1 cellular context compared by ENCODE assay signal in the genomic region with DNA sequence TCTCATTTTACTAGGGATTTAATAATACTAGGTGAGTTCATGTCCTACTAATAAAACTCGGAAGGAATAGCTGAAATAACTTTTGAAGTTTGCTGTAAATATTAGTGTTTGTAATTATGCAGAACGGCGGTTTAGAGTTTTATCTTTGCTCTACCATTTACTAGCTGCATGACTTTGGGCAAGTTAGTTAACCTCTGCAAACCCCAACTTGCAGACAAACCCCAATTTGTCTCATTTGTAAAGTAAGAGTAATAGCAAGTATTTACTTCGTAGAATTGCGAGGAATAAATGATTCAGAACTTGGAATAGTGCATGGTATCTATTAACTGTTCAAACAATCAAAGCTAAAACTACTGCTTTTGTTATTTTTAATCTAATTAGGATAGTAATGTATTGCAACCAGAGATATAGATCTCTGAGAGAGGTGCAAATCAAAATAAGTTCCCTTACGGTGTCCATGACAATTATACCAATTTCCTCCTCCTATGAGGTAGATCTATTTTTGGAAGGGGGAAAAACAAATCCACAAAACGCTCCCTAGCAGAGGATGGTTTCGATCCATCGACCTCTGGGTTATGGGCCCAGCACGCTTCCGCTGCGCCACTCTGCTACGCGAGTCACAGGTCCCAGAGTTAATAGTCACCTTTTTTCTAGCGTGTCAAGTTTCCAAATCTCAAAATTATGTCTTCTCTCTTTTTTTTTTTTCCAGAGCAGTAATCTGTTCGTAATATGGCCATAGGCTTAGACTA.
TF ChIP-seq lines count a peak whose summit lies in the region.

No MANE protein-coding gene starts in this region.

TF ChIP-seq in K562, 482 proteins besides CTCF, POLR2A, EP300 and RAD21 (continued from another document and continues in another):
- TF ChIP-seq, protein P1, sequence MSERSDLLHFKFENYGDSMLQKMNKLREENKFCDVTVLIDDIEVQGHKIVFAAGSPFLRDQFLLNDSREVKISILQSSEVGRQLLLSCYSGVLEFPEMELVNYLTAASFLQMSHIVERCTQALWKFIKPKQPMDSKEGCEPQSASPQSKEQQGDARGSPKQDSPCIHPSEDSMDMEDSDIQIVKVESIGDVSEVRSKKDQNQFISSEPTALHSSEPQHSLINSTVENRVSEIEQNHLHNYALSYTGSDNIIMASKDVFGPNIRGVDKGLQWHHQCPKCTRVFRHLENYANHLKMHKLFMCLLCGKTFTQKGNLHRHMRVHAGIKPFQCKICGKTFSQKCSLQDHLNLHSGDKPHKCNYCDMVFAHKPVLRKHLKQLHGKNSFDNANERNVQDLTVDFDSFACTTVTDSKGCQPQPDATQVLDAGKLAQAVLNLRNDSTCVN (CRISPR knock-in tag; IDR thresholded peaks at IDR 0.05): no peak
- TF ChIP-seq, protein P2, sequence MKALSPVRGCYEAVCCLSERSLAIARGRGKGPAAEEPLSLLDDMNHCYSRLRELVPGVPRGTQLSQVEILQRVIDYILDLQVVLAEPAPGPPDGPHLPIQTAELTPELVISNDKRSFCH (CRISPR knock-in tag; IDR thresholded peaks at IDR 0.05): no peak
- TF ChIP-seq, protein P2 (tag; IDR thresholded peaks at IDR 0.05): no peak
- TF ChIP-seq NFIX (CRISPR knock-in tag; IDR thresholded peaks at IDR 0.05; ENCODE audit: low read depth) (no peak), ESRRA (IDR thresholded peaks at IDR 0.05; ENCODE audit: borderline replicate concordance, low read depth) (no peak; the same call in 1 of the 2 replicates), FUS (optimal IDR thresholded peaks at IDR 0.05; ENCODE audit: low read depth, low read length) (no peak), XRCC5 (IDR thresholded peaks at IDR 0.05; ENCODE audit: low read depth, low read length) (peak; percentile 56; the same call in 1 of the 2 replicates), ZNF212 (CRISPR knock-in tag; IDR thresholded peaks at IDR 0.05) (no peak), ZNF766 (CRISPR knock-in tag; conservative IDR thresholded peaks at IDR 0.05) (no peak), RBM14 (IDR thresholded peaks at IDR 0.05; ENCODE audit: borderline replicate concordance, insufficient read depth, low read depth, low read length) (no peak), DNMT1 (IDR thresholded peaks at IDR 0.05) (no peak), NFXL1 (CRISPR knock-in tag; IDR thresholded peaks at IDR 0.05) (no peak), NR1H2 (CRISPR knock-in tag; IDR thresholded peaks at IDR 0.05) (no peak), LARP7 (IDR thresholded peaks at IDR 0.05) (no peak), RB1 (IDR thresholded peaks at IDR 0.05; ENCODE audit: low read depth) (peak; percentile 81), GATAD2B (IDR thresholded peaks at IDR 0.05; ENCODE audit: borderline replicate concordance) (peak; percentile 55), ZKSCAN3 (CRISPR knock-in tag; IDR thresholded peaks at IDR 0.05) (no peak), CCNT2 (IDR thresholded peaks at IDR 0.05; ENCODE audit: borderline replicate concordance, extremely low read depth, insufficient read length, low read depth, low read length) (no peak), ARNT (IDR thresholded peaks at IDR 0.05) (peak; percentile 92 to 93), ZNF347 (CRISPR knock-in tag; IDR thresholded peaks at IDR 0.05; ENCODE audit: low read depth) (no peak), KLF1 (tag; IDR thresholded peaks at IDR 0.05) (no peak), CREM (IDR thresholded peaks at IDR 0.05; ENCODE audit: low read depth) (peak; percentile 88), ZKSCAN1 (IDR thresholded peaks at IDR 0.05; ENCODE audit: low read depth, low read length) (peak; percentile 80), ZNF124 (CRISPR knock-in tag; IDR thresholded peaks at IDR 0.05) (no peak), PTTG1 (tag; IDR thresholded peaks at IDR 0.05; ENCODE audit: low read depth) (no peak), CEBPG (CRISPR knock-in tag; IDR thresholded peaks at IDR 0.05) (no peak), CEBPG (tag; conservative IDR thresholded peaks at IDR 0.05 in 1 of 2, IDR thresholded peaks at IDR 0.05 in 1 of 2) (no peak), RBM22 (IDR thresholded peaks at IDR 0.05; ENCODE audit: low read depth, low read length, poor library complexity, severe bottlenecking) (no peak), ELF4 (CRISPR knock-in tag; IDR thresholded peaks at IDR 0.05) (no peak), ZKSCAN8 (CRISPR knock-in tag; IDR thresholded peaks at IDR 0.05) (no peak), NCOA2 (IDR thresholded peaks at IDR 0.05; ENCODE audit: partially characterized antibody in 2 of 2) (peak in 1 of 2 experiments; percentile 85), TFAM (CRISPR knock-in tag; conservative IDR thresholded peaks at IDR 0.05) (no peak)
- TF ChIP-seq, protein P3, sequence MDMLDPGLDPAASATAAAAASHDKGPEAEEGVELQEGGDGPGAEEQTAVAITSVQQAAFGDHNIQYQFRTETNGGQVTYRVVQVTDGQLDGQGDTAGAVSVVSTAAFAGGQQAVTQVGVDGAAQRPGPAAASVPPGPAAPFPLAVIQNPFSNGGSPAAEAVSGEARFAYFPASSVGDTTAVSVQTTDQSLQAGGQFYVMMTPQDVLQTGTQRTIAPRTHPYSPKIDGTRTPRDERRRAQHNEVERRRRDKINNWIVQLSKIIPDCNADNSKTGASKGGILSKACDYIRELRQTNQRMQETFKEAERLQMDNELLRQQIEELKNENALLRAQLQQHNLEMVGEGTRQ (CRISPR knock-in tag; IDR thresholded peaks at IDR 0.05): no peak
- TF ChIP-seq, protein P4, sequence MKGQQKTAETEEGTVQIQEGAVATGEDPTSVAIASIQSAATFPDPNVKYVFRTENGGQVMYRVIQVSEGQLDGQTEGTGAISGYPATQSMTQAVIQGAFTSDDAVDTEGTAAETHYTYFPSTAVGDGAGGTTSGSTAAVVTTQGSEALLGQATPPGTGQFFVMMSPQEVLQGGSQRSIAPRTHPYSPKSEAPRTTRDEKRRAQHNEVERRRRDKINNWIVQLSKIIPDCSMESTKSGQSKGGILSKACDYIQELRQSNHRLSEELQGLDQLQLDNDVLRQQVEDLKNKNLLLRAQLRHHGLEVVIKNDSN (CRISPR knock-in tag; IDR thresholded peaks at IDR 0.05): no peak
- TF ChIP-seq, protein P5, sequence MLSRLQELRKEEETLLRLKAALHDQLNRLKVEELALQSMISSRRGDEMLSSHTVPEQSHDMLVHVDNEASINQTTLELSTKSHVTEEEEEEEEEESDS (CRISPR knock-in tag; IDR thresholded peaks at IDR 0.05): no peak
- TF ChIP-seq, protein P6, sequence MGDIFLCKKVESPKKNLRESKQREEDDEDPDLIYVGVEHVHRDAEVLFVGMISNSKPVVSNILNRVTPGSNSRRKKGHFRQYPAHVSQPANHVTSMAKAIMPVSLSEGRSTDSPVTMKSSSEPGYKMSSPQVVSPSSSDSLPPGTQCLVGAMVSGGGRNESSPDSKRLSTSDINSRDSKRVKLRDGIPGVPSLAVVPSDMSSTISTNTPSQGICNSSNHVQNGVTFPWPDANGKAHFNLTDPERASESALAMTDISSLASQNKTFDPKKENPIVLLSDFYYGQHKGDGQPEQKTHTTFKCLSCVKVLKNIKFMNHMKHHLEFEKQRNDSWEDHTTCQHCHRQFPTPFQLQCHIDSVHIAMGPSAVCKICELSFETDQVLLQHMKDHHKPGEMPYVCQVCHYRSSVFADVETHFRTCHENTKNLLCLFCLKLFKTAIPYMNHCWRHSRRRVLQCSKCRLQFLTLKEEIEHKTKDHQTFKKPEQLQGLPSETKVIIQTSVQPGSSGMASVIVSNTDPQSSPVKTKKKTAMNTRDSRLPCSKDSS (IDR thresholded peaks at IDR 0.05; ENCODE audit: low read depth, partially characterized antibody): no peak
- TF ChIP-seq, protein P7, sequence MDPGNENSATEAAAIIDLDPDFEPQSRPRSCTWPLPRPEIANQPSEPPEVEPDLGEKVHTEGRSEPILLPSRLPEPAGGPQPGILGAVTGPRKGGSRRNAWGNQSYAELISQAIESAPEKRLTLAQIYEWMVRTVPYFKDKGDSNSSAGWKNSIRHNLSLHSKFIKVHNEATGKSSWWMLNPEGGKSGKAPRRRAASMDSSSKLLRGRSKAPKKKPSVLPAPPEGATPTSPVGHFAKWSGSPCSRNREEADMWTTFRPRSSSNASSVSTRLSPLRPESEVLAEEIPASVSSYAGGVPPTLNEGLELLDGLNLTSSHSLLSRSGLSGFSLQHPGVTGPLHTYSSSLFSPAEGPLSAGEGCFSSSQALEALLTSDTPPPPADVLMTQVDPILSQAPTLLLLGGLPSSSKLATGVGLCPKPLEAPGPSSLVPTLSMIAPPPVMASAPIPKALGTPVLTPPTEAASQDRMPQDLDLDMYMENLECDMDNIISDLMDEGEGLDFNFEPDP (CRISPR knock-in tag; IDR thresholded peaks at IDR 0.05): no peak
- TF ChIP-seq, protein P8, sequence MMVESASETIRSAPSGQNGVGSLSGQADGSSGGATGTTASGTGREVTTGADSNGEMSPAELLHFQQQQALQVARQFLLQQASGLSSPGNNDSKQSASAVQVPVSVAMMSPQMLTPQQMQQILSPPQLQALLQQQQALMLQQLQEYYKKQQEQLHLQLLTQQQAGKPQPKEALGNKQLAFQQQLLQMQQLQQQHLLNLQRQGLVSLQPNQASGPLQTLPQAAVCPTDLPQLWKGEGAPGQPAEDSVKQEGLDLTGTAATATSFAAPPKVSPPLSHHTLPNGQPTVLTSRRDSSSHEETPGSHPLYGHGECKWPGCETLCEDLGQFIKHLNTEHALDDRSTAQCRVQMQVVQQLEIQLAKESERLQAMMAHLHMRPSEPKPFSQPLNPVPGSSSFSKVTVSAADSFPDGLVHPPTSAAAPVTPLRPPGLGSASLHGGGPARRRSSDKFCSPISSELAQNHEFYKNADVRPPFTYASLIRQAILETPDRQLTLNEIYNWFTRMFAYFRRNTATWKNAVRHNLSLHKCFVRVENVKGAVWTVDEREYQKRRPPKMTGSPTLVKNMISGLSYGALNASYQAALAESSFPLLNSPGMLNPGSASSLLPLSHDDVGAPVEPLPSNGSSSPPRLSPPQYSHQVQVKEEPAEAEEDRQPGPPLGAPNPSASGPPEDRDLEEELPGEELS (CRISPR knock-in tag; IDR thresholded peaks at IDR 0.05; ENCODE audit: borderline replicate concordance): no peak
- TF ChIP-seq, protein P9, sequence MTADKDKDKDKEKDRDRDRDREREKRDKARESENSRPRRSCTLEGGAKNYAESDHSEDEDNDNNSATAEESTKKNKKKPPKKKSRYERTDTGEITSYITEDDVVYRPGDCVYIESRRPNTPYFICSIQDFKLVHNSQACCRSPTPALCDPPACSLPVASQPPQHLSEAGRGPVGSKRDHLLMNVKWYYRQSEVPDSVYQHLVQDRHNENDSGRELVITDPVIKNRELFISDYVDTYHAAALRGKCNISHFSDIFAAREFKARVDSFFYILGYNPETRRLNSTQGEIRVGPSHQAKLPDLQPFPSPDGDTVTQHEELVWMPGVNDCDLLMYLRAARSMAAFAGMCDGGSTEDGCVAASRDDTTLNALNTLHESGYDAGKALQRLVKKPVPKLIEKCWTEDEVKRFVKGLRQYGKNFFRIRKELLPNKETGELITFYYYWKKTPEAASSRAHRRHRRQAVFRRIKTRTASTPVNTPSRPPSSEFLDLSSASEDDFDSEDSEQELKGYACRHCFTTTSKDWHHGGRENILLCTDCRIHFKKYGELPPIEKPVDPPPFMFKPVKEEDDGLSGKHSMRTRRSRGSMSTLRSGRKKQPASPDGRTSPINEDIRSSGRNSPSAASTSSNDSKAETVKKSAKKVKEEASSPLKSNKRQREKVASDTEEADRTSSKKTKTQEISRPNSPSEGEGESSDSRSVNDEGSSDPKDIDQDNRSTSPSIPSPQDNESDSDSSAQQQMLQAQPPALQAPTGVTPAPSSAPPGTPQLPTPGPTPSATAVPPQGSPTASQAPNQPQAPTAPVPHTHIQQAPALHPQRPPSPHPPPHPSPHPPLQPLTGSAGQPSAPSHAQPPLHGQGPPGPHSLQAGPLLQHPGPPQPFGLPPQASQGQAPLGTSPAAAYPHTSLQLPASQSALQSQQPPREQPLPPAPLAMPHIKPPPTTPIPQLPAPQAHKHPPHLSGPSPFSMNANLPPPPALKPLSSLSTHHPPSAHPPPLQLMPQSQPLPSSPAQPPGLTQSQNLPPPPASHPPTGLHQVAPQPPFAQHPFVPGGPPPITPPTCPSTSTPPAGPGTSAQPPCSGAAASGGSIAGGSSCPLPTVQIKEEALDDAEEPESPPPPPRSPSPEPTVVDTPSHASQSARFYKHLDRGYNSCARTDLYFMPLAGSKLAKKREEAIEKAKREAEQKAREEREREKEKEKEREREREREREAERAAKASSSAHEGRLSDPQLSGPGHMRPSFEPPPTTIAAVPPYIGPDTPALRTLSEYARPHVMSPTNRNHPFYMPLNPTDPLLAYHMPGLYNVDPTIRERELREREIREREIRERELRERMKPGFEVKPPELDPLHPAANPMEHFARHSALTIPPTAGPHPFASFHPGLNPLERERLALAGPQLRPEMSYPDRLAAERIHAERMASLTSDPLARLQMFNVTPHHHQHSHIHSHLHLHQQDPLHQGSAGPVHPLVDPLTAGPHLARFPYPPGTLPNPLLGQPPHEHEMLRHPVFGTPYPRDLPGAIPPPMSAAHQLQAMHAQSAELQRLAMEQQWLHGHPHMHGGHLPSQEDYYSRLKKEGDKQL (CRISPR knock-in tag; IDR thresholded peaks at IDR 0.05; ENCODE audit: borderline replicate concordance): no peak
- TF ChIP-seq, protein P10, sequence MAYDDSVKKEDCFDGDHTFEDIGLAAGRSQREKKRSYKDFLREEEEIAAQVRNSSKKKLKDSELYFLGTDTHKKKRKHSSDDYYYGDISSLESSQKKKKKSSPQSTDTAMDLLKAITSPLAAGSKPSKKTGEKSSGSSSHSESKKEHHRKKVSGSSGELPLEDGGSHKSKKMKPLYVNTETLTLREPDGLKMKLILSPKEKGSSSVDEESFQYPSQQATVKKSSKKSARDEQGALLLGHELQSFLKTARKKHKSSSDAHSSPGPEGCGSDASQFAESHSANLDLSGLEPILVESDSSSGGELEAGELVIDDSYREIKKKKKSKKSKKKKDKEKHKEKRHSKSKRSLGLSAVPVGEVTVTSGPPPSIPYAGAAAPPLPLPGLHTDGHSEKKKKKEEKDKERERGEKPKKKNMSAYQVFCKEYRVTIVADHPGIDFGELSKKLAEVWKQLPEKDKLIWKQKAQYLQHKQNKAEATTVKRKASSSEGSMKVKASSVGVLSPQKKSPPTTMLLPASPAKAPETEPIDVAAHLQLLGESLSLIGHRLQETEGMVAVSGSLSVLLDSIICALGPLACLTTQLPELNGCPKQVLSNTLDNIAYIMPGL (CRISPR knock-in tag; IDR thresholded peaks at IDR 0.05): peak; percentile 82; the same call in 1 of the 2 replicates
